ENCODE assay signal across 13 cellular contexts in genomic region chr2:101310591-101311389, GRCh38. TPM values are rescaled to one million over a fixed set of nuclear protein-coding genes. Genes with fewer than 3 reads are reported as not detected.
DNase-seq lines count a peak whose midpoint lies in the region; ATAC-seq, FAIRE-seq and TF ChIP-seq lines count a peak whose summit lies in the region.
"Had no signal": no experiment of that assay in that cellular context is flagged by ENCODE, and none has a peak within 500 bp of the region (broad histone marks: within the 10 kb centered on the region; RNA-seq: fewer than 3 reads in every experiment).

No MANE protein-coding gene starts in this region.

- TF ChIP-seq EP300 in HepG2 (IDR thresholded peaks at IDR 0.05; ENCODE audit: low read depth in 2 of 2, low read length in 2 of 2) = 0 out of 4 replicates have a peak, but pooled peaks of 1 of the 2 experiments have one; percentile 10
- TF ChIP-seq EP300 in HepG2 (CRISPR knock-in tag; IDR thresholded peaks at IDR 0.05; ENCODE audit: borderline replicate concordance) = no peak

- WGBS in HepG2 (ENCODE audit: low lambda C conversion rate) = 9% methylated on average over 7 of the region's 7 CpGs
- WGBS in right lobe of liver (ENCODE audit: insufficient coverage, low coverage, low lambda C conversion rate, missing lambda C conversion rate) = 64% methylated on average over 6 of the region's 7 CpGs

- H3K36me3 ChIP-seq in HepG2 (replicated peaks in 1 of 2; ENCODE audit: control insufficient read depth in 1 of 2, insufficient read depth in 2 of 2, low read length in 2 of 2) = 0 out of 5 replicates have a peak, but pooled peaks cover 0 to 6% of the 10 kb centered on the region in 2 experiments
- no peaks in the 10 kb centered on the region for H3K36me3 ChIP-seq in right lobe of liver
- H3K36me3 ChIP-seq in upper lobe of right lung = no peaks in the 10 kb centered on the region

- peak overlapping the region; percentile 61 for H3K4me3 Mint-ChIP-seq in activated T-helper 2 cell treated with anti-CD3 and anti-CD28 coated beads, Interferon-gamma antibody, Interleukin-2, Interleukin-4, amounts not matched to agents 10 μg/mL and 5 μg/mL and 100 μg/mL, durations not matched to agents 14 hours and 24 hours and 36 hours (ENCODE audit: low read depth)
- no peak overlapping the region for H3K4me3 Mint-ChIP-seq in memory B cell

- 0 out of 2 replicates have a peak, but pooled peaks have one; percentile 6 for TF ChIP-seq RAD21 in HepG2 (CRISPR knock-in tag; IDR thresholded peaks at IDR 0.05)

- H2AFZ ChIP-seq in HepG2 (ENCODE audit: low read length) = peak overlapping the region; percentile 80

- peaks cover 27% of the 10 kb centered on the region for H3K79me2 ChIP-seq in HepG2 (ENCODE audit: insufficient read depth, low read length)

- ATAC-seq in HepG2 (no peak), right lobe of liver (no peak), memory B cell (ENCODE audit: low read depth) (no peak), upper lobe of right lung (no peak), HG02759 (IDR thresholded peaks at IDR 0.05; ENCODE audit: unreplicated experiment) (no peak)

- H3K27me3 ChIP-seq in HepG2 (ENCODE audit: control insufficient read depth in 1 of 2, insufficient read depth in 2 of 2, low read length in 2 of 2) (no peaks in the 10 kb centered on the region; a peak in 1 of 5 replicates), right lobe of liver (no peaks in the 10 kb centered on the region), upper lobe of right lung (no peaks in the 10 kb centered on the region)

- peak overlapping the region; percentile 55 for H3K9ac ChIP-seq in HepG2 (ENCODE audit: insufficient read depth, low read depth, low read length)

- no peaks in the 10 kb centered on the region for H3K27me3 Mint-ChIP-seq in activated T-helper 2 cell treated with anti-CD3 and anti-CD28 coated beads, Interferon-gamma antibody, Interleukin-2, Interleukin-4, amounts not matched to agents 10 μg/mL and 5 μg/mL and 100 μg/mL, durations not matched to agents 14 hours and 24 hours and 36 hours (ENCODE audit: low read depth)
- no peaks in the 10 kb centered on the region for H3K27me3 Mint-ChIP-seq in memory B cell

- peak overlapping the region; percentile 63 for H3K27ac Mint-ChIP-seq in activated T-helper 2 cell treated with anti-CD3 and anti-CD28 coated beads, Interferon-gamma antibody, Interleukin-2, Interleukin-4, amounts not matched to agents 10 μg/mL and 5 μg/mL and 100 μg/mL, durations not matched to agents 14 hours and 24 hours and 36 hours
- H3K27ac Mint-ChIP-seq in memory B cell = peak overlapping the region; percentile 42

- H3K4me2 ChIP-seq in HepG2 (ENCODE audit: low read depth, low read length) = peak overlapping the region; percentile 82
- H3K4me2 ChIP-seq: smooth muscle cell had no signal

- peaks cover 11% of the 10 kb centered on the region for H3K36me3 Mint-ChIP-seq in activated T-helper 2 cell treated with anti-CD3 and anti-CD28 coated beads, Interferon-gamma antibody, Interleukin-2, Interleukin-4, amounts not matched to agents 10 μg/mL and 5 μg/mL and 100 μg/mL, durations not matched to agents 14 hours and 24 hours and 36 hours (ENCODE audit: low read depth)
- peaks cover 2% of the 10 kb centered on the region for H3K36me3 Mint-ChIP-seq in memory B cell

- POLR2A ChIA-PET in HepG2 (lab: Yijun Ruan, JAX) = interaction anchor here (1.5 to 4.0 kb wide), 3 partner anchors 19 to 58 kb away, joined by 5 to 37 read pairs (median 7); partner anchors contain the start of gene CNOT11

- in situ Hi-C loops in HepG2 (cut with HindIII; ENCODE audit: extremely low pct_ligation_motif_present, low pct_unique_long_range_greater_than_20kb) = no loop called here

- BruUV-seq in HepG2 (replicated peaks; lab: Mats Ljungman, UMichigan) = no TSS peak

- DNase-seq in HepG2 (ENCODE audit: low spot score) = no peak
- DNase-seq in right lobe of liver = no peak
- no peak for DNase-seq in activated T-helper 2 cell treated with anti-CD3 and anti-CD28 coated beads, Interferon-gamma antibody, Interleukin-2, Interleukin-4, amounts not matched to agents 10 μg/mL and 5 μg/mL and 100 μg/mL, durations not matched to agents 14 hours and 24 hours and 36 hours (ENCODE audit: low spot score)
- DNase-seq in memory B cell (ENCODE audit: low spot score in 2 of 2) = no peak
- no peak for DNase-seq in upper lobe of right lung
- no peak for DNase-seq in HuH-7.5 (ENCODE audit: low spot score)
- no peak for DNase-seq in globus pallidus (ENCODE audit: low spot score)
- DNase-seq: activated gamma-delta T cell treated with Interleukin-2 at 50 U/mL for 16 hours, GDM1, NCI-H1105, NCI-H446 had no signal

- TF ChIP-seq CTCF in HepG2 (CRISPR knock-in tag; IDR thresholded peaks at IDR 0.05) (no peak), right lobe of liver (IDR thresholded peaks at IDR 0.05) (no peak), upper lobe of right lung (IDR thresholded peaks at IDR 0.05) (no peak)

- FAIRE-seq in HepG2 (lab: Jason Lieb, UNC) = peak; percentile 51

- peak overlapping the region; percentile 57 for H3K27ac ChIP-seq in HepG2 (ENCODE audit: extremely low read length, insufficient read depth, low read length)
- peak overlapping the region in 1 of 3 donors; percentile 28 for H3K27ac ChIP-seq in right lobe of liver
- H3K27ac ChIP-seq in upper lobe of right lung = peak overlapping the region; percentile 95

- no peaks in the 10 kb centered on the region for H3K9me3 ChIP-seq in HepG2 (ENCODE audit: low read length)
- H3K9me3 ChIP-seq in right lobe of liver = no peaks in the 10 kb centered on the region
- H3K9me3 ChIP-seq in upper lobe of right lung = no peaks in the 10 kb centered on the region

- H3K4me1 ChIP-seq in HepG2 (ENCODE audit: insufficient read depth, low read length) (peaks cover 43% of the 10 kb centered on the region), right lobe of liver (peaks cover 0 to 24% (median 0%) of the 10 kb centered on the region in 4 donors), upper lobe of right lung (peaks cover 11% of the 10 kb centered on the region)

- CTCF ChIA-PET in HepG2 (lab: Yijun Ruan, JAX; ENCODE audit: low intra/inter-chr PET ratio, low total read pairs) = no interaction called here

- TF ChIP-seq POLR2A in HepG2 (IDR thresholded peaks at IDR 0.05; ENCODE audit: insufficient read depth in 1 of 2, low read depth in 2 of 2, low read length in 2 of 2) (peak in 1 of 2 experiments; percentile 31; a peak in 1 of 4 replicates), right lobe of liver (IDR thresholded peaks at IDR 0.05) (no peak)

- peaks cover 41% of the 10 kb centered on the region for H3K4me1 Mint-ChIP-seq in activated T-helper 2 cell treated with anti-CD3 and anti-CD28 coated beads, Interferon-gamma antibody, Interleukin-2, Interleukin-4, amounts not matched to agents 10 μg/mL and 5 μg/mL and 100 μg/mL, durations not matched to agents 14 hours and 24 hours and 36 hours (ENCODE audit: low read depth)
- H3K4me1 Mint-ChIP-seq in memory B cell = peaks cover 17% of the 10 kb centered on the region

- intact Hi-C loops in HepG2 (cut with micrococcal nuclease; ENCODE audit: unreplicated experiment) (no loop called here), right lobe of liver (cut with DNase I) (no loop called here), upper lobe of right lung (cut with DNase I) (no loop called here)
- intact Hi-C loops in activated T-helper 2 cell treated with anti-CD3 and anti-CD28 coated beads, Interferon-gamma antibody, Interleukin-2, Interleukin-4, amounts not matched to agents 10 μg/mL and 5 μg/mL and 100 μg/mL, durations not matched to agents 14 hours and 24 hours and 36 hours (cut with micrococcal nuclease) = no loop called here

- H4K20me1 ChIP-seq in HepG2 (ENCODE audit: insufficient read depth, low read length) = peaks cover 13% of the 10 kb centered on the region

- no peaks in the 10 kb centered on the region for H3K9me3 Mint-ChIP-seq in activated T-helper 2 cell treated with anti-CD3 and anti-CD28 coated beads, Interferon-gamma antibody, Interleukin-2, Interleukin-4, amounts not matched to agents 10 μg/mL and 5 μg/mL and 100 μg/mL, durations not matched to agents 14 hours and 24 hours and 36 hours
- no peaks in the 10 kb centered on the region for H3K9me3 Mint-ChIP-seq in memory B cell

- H3K4me3 ChIP-seq in HepG2 (replicated peaks in 1 of 3; ENCODE audit: insufficient read depth in 1 of 3, low read depth in 2 of 3, low read length in 3 of 3) (peak overlapping the region; percentile 10 to 44 (median 30)), right lobe of liver (no peak overlapping the region), upper lobe of right lung (no peak overlapping the region)
- H3K4me3 ChIP-seq: smooth muscle cell had no signal

RNA-seq across cellular contexts. Expression of gene RNF149, which starts 2.3 kb away (rescaled TPM):
- total RNA-seq in HepG2 (2016; rRNA removed; fragmentation: Illumina TruSeq; extraction: Trizol) (45.7 and 109 TPM in 2 replicates), right lobe of liver (10 to 100 TPM; 20.3 to 45.4 (median 32.2) TPM), upper lobe of right lung (94.0 TPM)
- total RNA-seq in HepG2 (2016; cell fraction: cytosol; rRNA removed; fragmentation: Illumina TruSeq; extraction: Trizol; ENCODE audit: low read depth) = 31.6 and 37.7 TPM in 2 replicates
- 40.9 and 111 TPM in 2 replicates for total RNA-seq in HepG2 (2016; cell fraction: insoluble cytoplasmic fraction; rRNA removed; fragmentation: Illumina TruSeq; extraction: Trizol)
- 40.3 and 50.9 TPM in 2 replicates for total RNA-seq in HepG2 (2016; cell fraction: membrane; rRNA removed; fragmentation: Illumina TruSeq; extraction: Trizol)
- total RNA-seq in HepG2 (2016; cell fraction: nucleus; rRNA removed; fragmentation: Illumina TruSeq; extraction: Trizol) = 138 and 175 TPM in 2 replicates
- polyA plus RNA-seq in HepG2 (2011; rRNA removed) = 87.2 and 87.6 TPM in 2 replicates
- polyA plus RNA-seq in HepG2 (2011; cell fraction: cytosol; rRNA removed) = 33.2 and 46.3 TPM in 2 replicates
- polyA plus RNA-seq in HepG2 (2011; cell fraction: nucleus; rRNA removed) = 67.6 and 82.1 TPM in 2 replicates
- 91.6 and 103 TPM in 2 replicates for polyA plus RNA-seq in HepG2 (2012)
- polyA plus RNA-seq in HepG2 (2016; cell fraction: cytosol; fragmentation: Illumina TruSeq; extraction: Trizol; ENCODE audit: low read depth) = 12.2 and 15.7 TPM in 2 replicates
- 37.5 and 38.4 TPM in 2 replicates for polyA plus RNA-seq in HepG2 (2016; cell fraction: insoluble cytoplasmic fraction; fragmentation: Illumina TruSeq; extraction: Trizol; ENCODE audit: low read depth)
- 22.7 and 27.3 TPM in 2 replicates for polyA plus RNA-seq in HepG2 (2016; cell fraction: membrane; fragmentation: Illumina TruSeq; extraction: Trizol; ENCODE audit: low read depth)
- 273 and 274 TPM in 2 replicates for polyA plus RNA-seq in HepG2 (2016; cell fraction: nucleus; fragmentation: Illumina TruSeq; extraction: Trizol; ENCODE audit: insufficient read depth, low read depth)
- polyA minus RNA-seq in HepG2 (2011; rRNA and poly(A)+ RNA removed; ENCODE audit: low replicate concordance) = 41.3 and 47.7 TPM in 2 replicates
- polyA minus RNA-seq in HepG2 (2011; cell fraction: cytosol; rRNA and poly(A)+ RNA removed) = 41.9 and 57.0 TPM in 2 replicates
- polyA minus RNA-seq in HepG2 (2011; cell fraction: nucleus; rRNA and poly(A)+ RNA removed) = 147 and 171 TPM in 2 replicates
- total RNA-seq in activated T-helper 2 cell treated with anti-CD3 and anti-CD28 coated beads, Interferon-gamma antibody, Interleukin-2, Interleukin-4, amounts not matched to agents 10 μg/mL and 5 μg/mL and 100 μg/mL, durations not matched to agents 14 hours and 24 hours and 36 hours = 50.4 and 54.9 TPM in 2 replicates

RNA-seq across cellular contexts. Expression of gene CNOT11, which starts 58.1 kb away (rescaled TPM):
- total RNA-seq in HepG2 (2016; rRNA removed; fragmentation: Illumina TruSeq; extraction: Trizol) (100 and 114 TPM in 2 replicates), right lobe of liver (10 to 100 TPM; 17.0 to 28.5 (median 21.5) TPM), upper lobe of right lung (30.6 TPM)
- total RNA-seq in HepG2 (2016; cell fraction: cytosol; rRNA removed; fragmentation: Illumina TruSeq; extraction: Trizol; ENCODE audit: low read depth) = 34.2 and 39.4 TPM in 2 replicates
- 93.7 and 119 TPM in 2 replicates for total RNA-seq in HepG2 (2016; cell fraction: insoluble cytoplasmic fraction; rRNA removed; fragmentation: Illumina TruSeq; extraction: Trizol)
- total RNA-seq in HepG2 (2016; cell fraction: membrane; rRNA removed; fragmentation: Illumina TruSeq; extraction: Trizol) = 65.8 and 70.3 TPM in 2 replicates
- total RNA-seq in HepG2 (2016; cell fraction: nucleus; rRNA removed; fragmentation: Illumina TruSeq; extraction: Trizol) = 79.5 and 91.1 TPM in 2 replicates
- 202 and 209 TPM in 2 replicates for polyA plus RNA-seq in HepG2 (2011; rRNA removed)
- 91.7 and 128 TPM in 2 replicates for polyA plus RNA-seq in HepG2 (2011; cell fraction: cytosol; rRNA removed)
- 359 and 415 TPM in 2 replicates for polyA plus RNA-seq in HepG2 (2011; cell fraction: nucleus; rRNA removed)
- polyA plus RNA-seq in HepG2 (2012) = 100 and 126 TPM in 2 replicates
- polyA plus RNA-seq in HepG2 (2016; cell fraction: cytosol; fragmentation: Illumina TruSeq; extraction: Trizol; ENCODE audit: low read depth) = 35.1 and 35.8 TPM in 2 replicates
- polyA plus RNA-seq in HepG2 (2016; cell fraction: insoluble cytoplasmic fraction; fragmentation: Illumina TruSeq; extraction: Trizol; ENCODE audit: low read depth) = 160 and 184 TPM in 2 replicates
- 62.2 and 66.8 TPM in 2 replicates for polyA plus RNA-seq in HepG2 (2016; cell fraction: membrane; fragmentation: Illumina TruSeq; extraction: Trizol; ENCODE audit: low read depth)
- 277 TPM in 2 replicates for polyA plus RNA-seq in HepG2 (2016; cell fraction: nucleus; fragmentation: Illumina TruSeq; extraction: Trizol; ENCODE audit: insufficient read depth, low read depth)
- polyA minus RNA-seq in HepG2 (2011; rRNA and poly(A)+ RNA removed; ENCODE audit: low replicate concordance) = 74.3 and 87.7 TPM in 2 replicates
- 102 and 132 TPM in 2 replicates for polyA minus RNA-seq in HepG2 (2011; cell fraction: cytosol; rRNA and poly(A)+ RNA removed)
- polyA minus RNA-seq in HepG2 (2011; cell fraction: nucleus; rRNA and poly(A)+ RNA removed) = 80.2 and 123 TPM in 2 replicates
- total RNA-seq in activated T-helper 2 cell treated with anti-CD3 and anti-CD28 coated beads, Interferon-gamma antibody, Interleukin-2, Interleukin-4, amounts not matched to agents 10 μg/mL and 5 μg/mL and 100 μg/mL, durations not matched to agents 14 hours and 24 hours and 36 hours = 64.0 and 77.6 TPM in 2 replicates

Comparison
In these comparisons a context has a peak if more than half of its experiments do, and no peak if none do; other contexts are left out.
1. H3K4me3 ChIP-seq: peak in HepG2 (3 of 3); none in right lobe of liver (0 of 3) and upper lobe of right lung (single experiment).